ENCODE assay signal across 11 cellular contexts in the genomic region with DNA sequence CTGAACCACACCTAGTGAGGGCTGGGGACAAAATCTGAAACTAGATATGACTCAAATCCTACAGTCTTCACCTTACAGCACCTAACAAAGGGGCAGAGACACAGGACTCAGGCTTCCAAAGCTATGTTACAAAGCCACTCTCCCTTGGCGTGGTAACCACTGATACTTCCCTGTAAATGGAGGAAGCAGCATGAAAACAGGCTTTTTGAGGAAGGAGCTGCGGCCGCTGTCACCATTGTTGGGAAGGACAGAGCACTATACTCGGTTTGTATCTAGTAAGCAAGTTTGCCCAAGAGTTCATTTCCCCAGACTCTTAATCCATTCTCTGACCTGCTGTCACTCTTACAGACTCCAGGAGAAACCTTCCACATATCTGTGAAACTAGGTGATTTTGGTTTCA.
"Had no signal": no experiment of that assay in that cellular context is flagged by ENCODE, and none has a peak within 500 bp of the region (broad histone marks: within the 10 kb centered on the region; RNA-seq: fewer than 3 reads in every experiment).

No MANE protein-coding gene starts in this region.

- H2AFZ ChIP-seq: parathyroid adenoma had no signal

- H3K36me3 ChIP-seq: adrenal gland, transverse colon had no signal

- H3K9ac ChIP-seq: parathyroid adenoma had no signal

- DNase-seq: activated CD4-positive, alpha-beta memory T cell treated with anti-CD3 and anti-CD28 coated beads, Interleukin-2, amount 10 ng/mL, durations not matched to agents 7 days and 5 days; activated CD4-positive, alpha-beta T cell treated with anti-CD3 and anti-CD28 coated beads for 36 hours; activated CD8-positive, alpha-beta memory T cell treated with anti-CD3 and anti-CD28 coated beads, Interleukin-2, amount 50 U/mL, for 4 hours; activated naive CD4-positive, alpha-beta T cell treated with anti-CD3 and anti-CD28 coated beads for 36 hours; activated T-cell treated with anti-CD3 and anti-CD28 coated beads, Interleukin-2, amount 50 U/mL, for 72 hours; cortex of kidney; kidney; naive B cell; transverse colon had no signal

- H3K27me3 ChIP-seq: adrenal gland, transverse colon had no signal

- H3K9me3 ChIP-seq: adrenal gland, transverse colon had no signal

- H3K4me1 ChIP-seq: parathyroid adenoma, transverse colon had no signal

- H3K4me3 ChIP-seq: adrenal gland, transverse colon had no signal

- H3K27ac ChIP-seq: parathyroid adenoma, transverse colon had no signal

- H3K79me2 ChIP-seq: parathyroid adenoma had no signal
